In the genomic region with DNA sequence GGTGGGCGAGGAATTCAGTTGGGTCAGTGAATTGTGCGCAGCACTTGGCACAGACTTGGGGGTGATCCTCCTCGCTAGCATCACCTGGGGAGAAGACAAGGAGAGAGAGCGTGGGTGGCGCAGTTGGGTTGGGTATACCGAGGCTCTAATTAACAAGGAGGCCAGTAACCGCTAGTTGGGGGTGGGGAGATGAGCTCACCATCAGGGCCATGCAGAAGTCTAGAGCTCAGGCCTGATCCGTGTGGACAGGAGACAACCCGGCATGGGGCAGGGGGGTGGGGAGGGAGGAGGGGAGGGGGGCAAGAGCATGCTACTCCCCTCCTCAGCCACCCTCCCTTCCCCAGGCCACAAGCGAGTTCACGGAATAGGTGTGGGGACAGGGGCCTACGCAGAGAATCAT, we compare ENCODE assay signal across 8 cellular contexts. TPM values are rescaled to one million over a fixed set of nuclear protein-coding genes. Genes with fewer than 3 reads are reported as not detected.
DNase-seq lines count a peak whose midpoint lies in the region; ATAC-seq and TF ChIP-seq lines count a peak whose summit lies in the region.

No MANE protein-coding gene starts in this region.

- peaks cover 82% of the 10 kb centered on the region for H3K4me1 Mint-ChIP-seq in WTC11

- peak; percentile 2 for ATAC-seq in WTC11
- ATAC-seq in heart left ventricle = peak in 3 of 4 donors; percentile 18 to 49 (median 21)
- ATAC-seq in HG03139 (IDR thresholded peaks at IDR 0.05; ENCODE audit: unreplicated experiment) = no peak
- no peak for ATAC-seq in HG03108 (IDR thresholded peaks at IDR 0.05; ENCODE audit: unreplicated experiment)

- intact Hi-C loops in heart left ventricle (cut with DNase I) = no loop called here

- H3K4me3 ChIP-seq in heart left ventricle = peak overlapping the region; percentile 41 to 92 (median 70)

- 35 to 44% (median 42%) methylated on average over 12 of the region's 12 CpGs for WGBS in heart left ventricle, 4 donors

- H3K9me3 ChIP-seq in heart left ventricle = no peaks in the 10 kb centered on the region

- peaks cover 52% of the 10 kb centered on the region for H3K36me3 Mint-ChIP-seq in WTC11

- POLR2A ChIA-PET in WTC11 (lab: Charles Lee) = interaction anchor here (0.6 to 4.5 kb wide), 12 partner anchors 8 to 1182 kb away, joined by 3 to 76 read pairs (median 10); partner anchors contain the start of genes METTL3, PARP2 and TOX4

- H3K27ac ChIP-seq in heart left ventricle = peak overlapping the region in 5 of 12 donors; percentile 34 to 88 (median 58)

- H3K4me1 ChIP-seq in heart left ventricle = peaks cover 0 to 11% (median 6%) of the 10 kb centered on the region in 12 donors

- no peak for TF ChIP-seq CTCF in WTC11 (IDR thresholded peaks at IDR 0.05)
- TF ChIP-seq CTCF in heart left ventricle (IDR thresholded peaks at IDR 0.05) = no peak

- peak overlapping the region; percentile 98 for H3K27ac Mint-ChIP-seq in WTC11

- H3K4me3 Mint-ChIP-seq in WTC11 = peak overlapping the region; percentile 97

- no peak for TF ChIP-seq POLR2A in heart left ventricle (IDR thresholded peaks at IDR 0.05)

- DNase-seq in NCI-H146 (lab: John Stamatoyannopoulos, UW) (peak; percentile 61), NCI-H146 treated with DMSO at 0.1 percent for 48 hours (lab: John Stamatoyannopoulos, UW; ENCODE audit: unreplicated experiment) (no peak), WTC11 (ENCODE audit: low spot score) (no peak), heart left ventricle (no peak), renal cortical epithelial cell (ENCODE audit: low read depth) (peak; percentile 14), NOMO-1 treated with dmso at 0.1 percent for 144 hours (lab: John Stamatoyannopoulos, UW; ENCODE audit: unreplicated experiment) (no peak)

- H3K27me3 ChIP-seq in heart left ventricle = no peaks in the 10 kb centered on the region

- CTCF ChIA-PET in WTC11 (lab: Charles Lee) = interaction anchor here (0.6 to 4.5 kb wide), 14 partner anchors 9 to 206 kb away, joined by 3 to 60 read pairs (median 8); partner anchors contain the start of genes CHD8, METTL3 and RAB2B

- H3K9me3 Mint-ChIP-seq in WTC11 = no peaks in the 10 kb centered on the region

- no peaks in the 10 kb centered on the region for H3K27me3 Mint-ChIP-seq in WTC11 (ENCODE audit: low read depth)

- H3K36me3 ChIP-seq in heart left ventricle = no peaks in the 10 kb centered on the region

TF ChIP-seq in WTC11, 78 proteins besides CTCF, POLR2A, EP300 and RAD21:
- TF ChIP-seq ATF1 (CRISPR knock-in tag; IDR thresholded peaks at IDR 0.05) (no peak), SMAD3 (CRISPR knock-in tag; IDR thresholded peaks at IDR 0.05; ENCODE audit: borderline replicate concordance) (no peak), EMX1 (CRISPR knock-in tag; IDR thresholded peaks at IDR 0.05) (no peak), ZNF671 (CRISPR knock-in tag; IDR thresholded peaks at IDR 0.05) (no peak), USF2 (CRISPR knock-in tag; IDR thresholded peaks at IDR 0.05) (no peak), SP1 (CRISPR knock-in tag; conservative IDR thresholded peaks at IDR 0.05) (no peak)

RNA-seq across cellular contexts. Expression of gene SALL2, which starts 0.6 kb away (rescaled TPM):
- total RNA-seq in WTC11 (2021) (239 to 307 TPM (median 288 TPM) in 3 replicates), heart left ventricle (1 to 10 TPM; 2.5 to 9.4 (median 3.9) TPM), renal cortical epithelial cell (1.7 and 15.9 TPM in 2 replicates)
- polyA plus RNA-seq in heart left ventricle = 1 to 10 TPM; 1.4 to 1.8 TPM

RNA-seq across cellular contexts. Expression of gene METTL3, which starts 14.4 kb away (rescaled TPM):
- 87.2 to 93.2 TPM (median 89.5 TPM) in 3 replicates for total RNA-seq in WTC11 (2021)
- total RNA-seq in heart left ventricle = 10 to 100 TPM; 21.0 to 37.0 (median 25.2) TPM
- 10 to 100 TPM; 25.8 to 26.8 TPM for polyA plus RNA-seq in heart left ventricle
- 51.3 and 71.9 TPM in 2 replicates for total RNA-seq in renal cortical epithelial cell

RNA-seq across cellular contexts. Expression of gene TOX4, which starts 48.6 kb away (rescaled TPM):
- total RNA-seq in WTC11 (2021) = 49.1 to 53.0 TPM (median 52.4 TPM) in 3 replicates
- 100 to 1,000 TPM in 1 of 9 donors, 10 to 100 TPM in 8; 51.1 to 100 (median 87.4) TPM for total RNA-seq in heart left ventricle
- polyA plus RNA-seq in heart left ventricle = 10 to 100 TPM; 16.2 to 59.7 TPM
- total RNA-seq in renal cortical epithelial cell = 25.4 and 59.0 TPM in 2 replicates

RNA-seq across cellular contexts. Expression of gene RAB2B, which starts 48.8 kb away (rescaled TPM):
- 29.6 to 33.3 TPM (median 31.7 TPM) in 3 replicates for total RNA-seq in WTC11 (2021)
- total RNA-seq in heart left ventricle = 10 to 100 TPM; 13.3 to 24.5 (median 17.2) TPM
- polyA plus RNA-seq in heart left ventricle = 10 to 100 TPM in 1 of 2 donors, 1 to 10 TPM in 1; 7.0 to 12.6 TPM
- 25.2 and 32.1 TPM in 2 replicates for total RNA-seq in renal cortical epithelial cell

RNA-seq across cellular contexts. Expression of gene OR10G3, which starts 54.3 kb away (rescaled TPM):
- total RNA-seq in WTC11 (2021) (not detected in 3 replicates), heart left ventricle (under 1 TPM in 1 of 9 donors, not detected in 8; 0.18 TPM), renal cortical epithelial cell (not detected in 2 replicates)
- polyA plus RNA-seq in heart left ventricle = not detected

Comparison
In these comparisons a context has a peak if more than half of its experiments do, and no peak if none do; other contexts are left out.
1. DNase-seq: peak in NCI-H146 (single experiment) and renal cortical epithelial cell (single experiment); none in NCI-H146 treated with DMSO at 0.1 percent for 48 hours (single experiment), WTC11 (single experiment), heart left ventricle (0 of 5) and NOMO-1 treated with dmso at 0.1 percent for 144 hours (single experiment).
2. ATAC-seq: peak in WTC11 (single experiment) and heart left ventricle (3 of 4); none in HG03139 (single experiment) and HG03108 (single experiment).
3. RNA of gene SALL2, which starts 0.6 kb away (total RNA-seq): 239 to 307 TPM in WTC11; 1.7 to 15.9 TPM in renal cortical epithelial cell and 2.5 to 9.4 TPM in heart left ventricle; every median in the first group is over 10 times any median in the second.